15 cellular contexts compared by ENCODE assay signal in the genomic region with DNA sequence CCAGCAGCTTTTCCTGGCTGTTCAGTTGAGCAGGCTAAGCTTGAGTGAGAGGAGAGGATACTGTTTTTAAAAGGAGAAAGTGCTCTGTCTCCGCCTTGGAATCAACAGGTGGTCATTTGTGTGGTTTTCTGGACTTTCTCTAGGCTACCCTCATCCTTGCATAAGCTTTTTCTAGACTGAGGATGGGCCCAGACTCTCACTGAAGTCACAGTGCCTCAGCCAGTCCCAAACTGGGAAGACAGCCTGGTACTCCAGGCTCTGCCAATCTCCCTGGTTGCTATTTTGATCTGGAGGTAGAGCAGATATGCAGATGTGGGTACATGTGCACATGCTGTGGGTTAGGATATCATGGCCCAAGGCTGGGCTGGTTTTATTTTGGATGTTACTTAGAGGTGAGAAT. TPM values are rescaled to one million over a fixed set of nuclear protein-coding genes. Genes with fewer than 3 reads are reported as not detected.
DNase-seq lines count a peak whose midpoint lies in the region; ATAC-seq and TF ChIP-seq lines count a peak whose summit lies in the region.
"Had no signal": no experiment of that assay in that cellular context is flagged by ENCODE, and none has a peak within 500 bp of the region (broad histone marks: within the 10 kb centered on the region; RNA-seq: fewer than 3 reads in every experiment).

No MANE protein-coding gene starts in this region.

- no peak overlapping the region for H2AK5ac ChIP-seq in mesenchymal stem cell (ENCODE audit: low read length, severe bottlenecking)

- no peaks in the 10 kb centered on the region for H3K9me3 ChIP-seq in mesenchymal stem cell (ENCODE audit: control insufficient read depth, low read length)

- peaks cover 3% of the 10 kb centered on the region for H3K4me1 ChIP-seq in mesenchymal stem cell (ENCODE audit: control insufficient read depth, insufficient read depth, low read depth, low read length)

- DNase-seq in Right ventricle myocardium superior, result no peak
- no peak for DNase-seq in cardiac septum (ENCODE audit: low spot score)
- peak; percentile 29 for DNase-seq in LHCN-M2 (ENCODE audit: low read depth)
- no peak for DNase-seq in mesenchymal stem cell
- DNase-seq in type B pancreatic cell (ENCODE audit: extremely low spot score, unreplicated experiment), result no peak
- DNase-seq: ACHN; C1 segment of cervical spinal cord; Calu3; CD4-positive, alpha-beta T cell; DMS 273 treated with DMSO at 0.1 percent for 48 hours; DMS79 had no signal

- ATAC-seq in Right ventricle myocardium superior (ENCODE audit: poor library complexity) (peak; percentile 80), GM18517 (IDR thresholded peaks at IDR 0.05; ENCODE audit: unreplicated experiment) (no peak)
- ATAC-seq in stimulated activated memory B cell treated with anti-CD40 and anti-IgM and Interleukin-4, amounts not matched to agents 10 μg/mL and 1 μg/mL and 100 μg/mL, for 72 hours, result no peak
- ATAC-seq: GM12878 had no signal

- H4K8ac ChIP-seq in mesenchymal stem cell (ENCODE audit: low read length), result no peak overlapping the region

- no peak overlapping the region for H2BK5ac ChIP-seq in mesenchymal stem cell (ENCODE audit: low read depth, low read length, poor library complexity, severe bottlenecking)

- peaks cover 0 to 16% of the 10 kb centered on the region in 2 experiments for H3K36me3 ChIP-seq in mesenchymal stem cell (ENCODE audit: control insufficient read depth in 1 of 2, insufficient read depth in 2 of 2, low read depth in 1 of 2, low read length in 2 of 2)

- H3K9ac ChIP-seq in mesenchymal stem cell (ENCODE audit: low read length), result no peak overlapping the region
- H3K9ac ChIP-seq: GM23248 had no signal

- no peaks in the 10 kb centered on the region for H3K9me3 Mint-ChIP-seq in type B pancreatic cell
- H3K9me3 Mint-ChIP-seq in stimulated activated memory B cell treated with anti-CD40 and anti-IgM and Interleukin-4, amounts not matched to agents 10 μg/mL and 1 μg/mL and 100 μg/mL, for 72 hours, result no peaks in the 10 kb centered on the region
- H3K9me3 Mint-ChIP-seq: CD4-positive, alpha-beta T cell had no signal

- H3K27me3 Mint-ChIP-seq in type B pancreatic cell, result no peaks in the 10 kb centered on the region
- H3K27me3 Mint-ChIP-seq in stimulated activated memory B cell treated with anti-CD40 and anti-IgM and Interleukin-4, amounts not matched to agents 10 μg/mL and 1 μg/mL and 100 μg/mL, for 72 hours, result peaks cover 38% of the 10 kb centered on the region

- H4K91ac ChIP-seq in mesenchymal stem cell (ENCODE audit: low read length), result peak overlapping the region; percentile 53

- 100% methylated on average over 1 of the region's 1 CpG for WGBS in mesenchymal stem cell

- no peak overlapping the region for H2BK120ac ChIP-seq in mesenchymal stem cell (ENCODE audit: low read depth, low read length)

- H3K4me1 Mint-ChIP-seq in type B pancreatic cell (ENCODE audit: unreplicated experiment), result peaks cover 39% of the 10 kb centered on the region
- H3K4me1 Mint-ChIP-seq in stimulated activated memory B cell treated with anti-CD40 and anti-IgM and Interleukin-4, amounts not matched to agents 10 μg/mL and 1 μg/mL and 100 μg/mL, for 72 hours, result no peaks in the 10 kb centered on the region

- no peak overlapping the region for H2BK15ac ChIP-seq in mesenchymal stem cell (ENCODE audit: low read depth, poor library complexity, severe bottlenecking)

- no peak overlapping the region for H3K27ac ChIP-seq in mesenchymal stem cell (ENCODE audit: low read length, poor library complexity, severe bottlenecking)
- H3K27ac ChIP-seq: GM23248 had no signal

- peaks cover 1% of the 10 kb centered on the region for H3K79me1 ChIP-seq in mesenchymal stem cell (replicated peaks; ENCODE audit: low read length, poor library complexity, severe bottlenecking)

- no peak overlapping the region for H3K18ac ChIP-seq in mesenchymal stem cell (ENCODE audit: low read depth in 1 of 2, low read length in 2 of 2)

- TF ChIP-seq CTCF in type B pancreatic cell (conservative IDR thresholded peaks at IDR 0.05), result no peak

- no peak overlapping the region for H3K4me3 ChIP-seq in mesenchymal stem cell (ENCODE audit: insufficient read depth in 1 of 2, low read depth in 1 of 2, low read length in 2 of 2)
- H3K4me3 ChIP-seq: GM12878, GM23248 had no signal

- H3K4me3 Mint-ChIP-seq in type B pancreatic cell, result peak overlapping the region; percentile 44
- H3K4me3 Mint-ChIP-seq in stimulated activated memory B cell treated with anti-CD40 and anti-IgM and Interleukin-4, amounts not matched to agents 10 μg/mL and 1 μg/mL and 100 μg/mL, for 72 hours, result no peak overlapping the region
- H3K4me3 Mint-ChIP-seq: CD4-positive, alpha-beta T cell had no signal

- no peak overlapping the region for H3K23ac ChIP-seq in mesenchymal stem cell (ENCODE audit: low read length in 2 of 2)

- no peak overlapping the region for H3K4me2 ChIP-seq in mesenchymal stem cell (ENCODE audit: low read length, poor library complexity, severe bottlenecking)

- peaks cover 0 to 36% of the 10 kb centered on the region in 2 experiments for H3K27me3 ChIP-seq in mesenchymal stem cell (ENCODE audit: control insufficient read depth in 1 of 2, insufficient read depth in 1 of 2, low read length in 2 of 2)

- intact Hi-C loops in Right ventricle myocardium superior (cut with DNase I), result no loop called here
- intact Hi-C loops in cardiac septum (cut with DNase I), result loop anchor here (5.0 kb wide), 1 partner anchor 73 kb away; no protein-coding TSS in a partner anchor

- no peak overlapping the region for H2AFZ ChIP-seq in mesenchymal stem cell (ENCODE audit: low read depth, low read length)
- H2AFZ ChIP-seq: GM23248 had no signal

- no peak overlapping the region for H2BK12ac ChIP-seq in mesenchymal stem cell (ENCODE audit: low read length in 2 of 2)

- H3K4ac ChIP-seq in mesenchymal stem cell (ENCODE audit: low read depth in 1 of 2, low read length in 2 of 2), result no peak overlapping the region

- no peak overlapping the region for H3K14ac ChIP-seq in mesenchymal stem cell (ENCODE audit: low read length in 2 of 2)

- no peak overlapping the region for H3K27ac Mint-ChIP-seq in type B pancreatic cell
- H3K27ac Mint-ChIP-seq in stimulated activated memory B cell treated with anti-CD40 and anti-IgM and Interleukin-4, amounts not matched to agents 10 μg/mL and 1 μg/mL and 100 μg/mL, for 72 hours, result no peak overlapping the region
- H3K27ac Mint-ChIP-seq: CD4-positive, alpha-beta T cell had no signal

- peaks cover 3% of the 10 kb centered on the region for H3K36me3 Mint-ChIP-seq in type B pancreatic cell
- no peaks in the 10 kb centered on the region for H3K36me3 Mint-ChIP-seq in stimulated activated memory B cell treated with anti-CD40 and anti-IgM and Interleukin-4, amounts not matched to agents 10 μg/mL and 1 μg/mL and 100 μg/mL, for 72 hours

RNA-seq across cellular contexts. Expression of a gene that starts 7.0 kb away (rescaled TPM):
- total RNA-seq in Right ventricle myocardium superior, result 9.7 TPM
- total RNA-seq in cardiac septum, result 5.2 TPM
- 0.06 TPM in 2 replicates for total RNA-seq in LHCN-M2 (2014; rRNA removed)
- 0.13 TPM for polyA plus RNA-seq in LHCN-M2 (2012)
- polyA plus RNA-seq in mesenchymal stem cell (2013, experiment 1 of 2), result 2.0 TPM
- polyA plus RNA-seq in mesenchymal stem cell (2013, experiment 2 of 2), result 1.9 TPM
- total RNA-seq in type B pancreatic cell (ENCODE audit: low replicate concordance), result 14.7 and 14.9 TPM in 2 replicates
- total RNA-seq: CD4-positive, alpha-beta T cell had no signal

RNA-seq across cellular contexts. Expression of a gene that starts 38.8 kb away (rescaled TPM):
- 35.3 TPM for total RNA-seq in Right ventricle myocardium superior
- 39.9 TPM for total RNA-seq in cardiac septum
- 22.2 and 26.8 TPM in 2 replicates for total RNA-seq in LHCN-M2 (2014; rRNA removed)
- 19.2 TPM for polyA plus RNA-seq in LHCN-M2 (2012)
- polyA plus RNA-seq in mesenchymal stem cell (2013, experiment 1 of 2), result 12.0 TPM
- polyA plus RNA-seq in mesenchymal stem cell (2013, experiment 2 of 2), result 10.9 TPM
- 25.3 and 37.3 TPM in 2 replicates for total RNA-seq in type B pancreatic cell (ENCODE audit: low replicate concordance)
